37 cellular contexts compared by ENCODE assay signal in the genomic region with DNA sequence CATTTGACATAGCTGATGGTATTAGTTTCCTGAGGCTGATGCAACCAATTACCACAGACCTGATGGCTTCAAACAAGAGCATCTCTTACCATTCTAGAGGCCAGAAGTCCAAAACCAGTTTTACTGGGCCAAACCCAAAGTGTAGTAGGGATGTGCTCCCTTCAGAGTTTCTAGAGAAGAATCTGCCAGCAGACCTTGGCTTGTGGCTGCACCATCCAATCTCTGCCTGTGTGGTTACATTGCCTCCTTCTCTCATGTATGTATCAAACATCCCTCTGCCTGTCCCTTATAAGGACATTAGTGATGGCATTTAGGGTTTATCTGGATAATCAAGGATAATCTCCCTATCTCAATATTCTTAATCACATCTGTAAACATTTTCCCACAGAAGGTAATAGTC. TPM values are rescaled to one million over a fixed set of nuclear protein-coding genes. Genes with fewer than 3 reads are reported as not detected.
DNase-seq lines count a peak whose midpoint lies in the region; ATAC-seq, FAIRE-seq and TF ChIP-seq lines count a peak whose summit lies in the region.
"Had no signal": no experiment of that assay in that cellular context is flagged by ENCODE, and none has a peak within 500 bp of the region (broad histone marks: within the 10 kb centered on the region; RNA-seq: fewer than 3 reads in every experiment).

No MANE protein-coding gene starts in this region.

- no TSS peak for BruUV-seq in HepG2 (replicated peaks; lab: Mats Ljungman, UMichigan)
- BruUV-seq in K562 (replicated peaks; lab: Mats Ljungman, UMichigan), result no TSS peak

- H2AFZ ChIP-seq in HepG2 (ENCODE audit: low read length) (no peak overlapping the region), K562 (ENCODE audit: low read depth, low read length) (no peak overlapping the region)

- ATAC-seq in HepG2 (no peak), right lobe of liver (no peak), K562 (no peak)
- ATAC-seq: A549; CD8-positive, alpha-beta T cell had no signal

- TF ChIP-seq RAD21 in HepG2 (CRISPR knock-in tag; IDR thresholded peaks at IDR 0.05), result no peak
- no peak for TF ChIP-seq RAD21 in K562 (CRISPR knock-in tag; conservative IDR thresholded peaks at IDR 0.05 in 1 of 2, IDR thresholded peaks at IDR 0.05 in 1 of 2)

- H3K4me3 ChIP-seq in HepG2 (replicated peaks in 1 of 3; ENCODE audit: insufficient read depth in 1 of 3, low read depth in 2 of 3, low read length in 3 of 3) (no peak overlapping the region), right lobe of liver (no peak overlapping the region), K562 (no peak overlapping the region), endodermal cell (ENCODE audit: low read length) (peak overlapping the region; percentile 19)
- H3K4me3 ChIP-seq: A549; BLaER1; BLaER1 treated with 17β-estradiol and CSF1 and Interleukin-3, amounts not matched to agents 10 nM and 100 nM had no signal

- CTCF ChIA-PET in HepG2 (lab: Yijun Ruan, JAX; ENCODE audit: low intra/inter-chr PET ratio, low total read pairs) (no interaction called here), K562 (lab: Yijun Ruan, JAX; ENCODE audit: low intra/inter-chr PET ratio) (no interaction called here)

- no peaks in the 10 kb centered on the region for H3K36me3 Mint-ChIP-seq in endodermal cell (ENCODE audit: low read depth)
- H3K36me3 Mint-ChIP-seq: CD14-positive monocyte; CD4-positive, CD25-positive, alpha-beta regulatory T cell had no signal

- TF ChIP-seq CTCF in HepG2 (CRISPR knock-in tag; IDR thresholded peaks at IDR 0.05) (no peak), right lobe of liver (IDR thresholded peaks at IDR 0.05) (no peak), K562 (IDR thresholded peaks at IDR 0.05 in 2 of 3, conservative IDR thresholded peaks at IDR 0.05 in 1 of 3; ENCODE audit: insufficient read depth in 2 of 3, low read depth in 1 of 3, low read length in 3 of 3) (no peak), endodermal cell (conservative IDR thresholded peaks at IDR 0.05) (no peak)

- H3K4me2 ChIP-seq in HepG2 (ENCODE audit: low read depth, low read length) (no peak overlapping the region), K562 (ENCODE audit: insufficient read depth, low read length) (no peak overlapping the region)
- H3K4me2 ChIP-seq: A549; BLaER1; BLaER1 treated with 17β-estradiol and CSF1 and Interleukin-3, amounts not matched to agents 10 nM and 100 nM had no signal

- H3K36me3 ChIP-seq in HepG2 (replicated peaks in 1 of 2; ENCODE audit: control insufficient read depth in 1 of 2, insufficient read depth in 2 of 2, low read length in 2 of 2) (no peaks in the 10 kb centered on the region), right lobe of liver (no peaks in the 10 kb centered on the region), K562 (ENCODE audit: control insufficient read depth, insufficient read depth, low read length) (no peaks in the 10 kb centered on the region), endodermal cell (ENCODE audit: control insufficient read depth, insufficient read depth, low read length) (no peaks in the 10 kb centered on the region)
- H3K36me3 ChIP-seq: BE2C; BLaER1; BLaER1 treated with 17β-estradiol and CSF1 and Interleukin-3, amounts not matched to agents 10 nM and 100 nM had no signal

- H3K9ac ChIP-seq in HepG2 (ENCODE audit: insufficient read depth, low read depth, low read length) (no peak overlapping the region), K562 (ENCODE audit: insufficient read depth in 1 of 2, low read depth in 2 of 2, low read length in 2 of 2) (no peak overlapping the region), endodermal cell (ENCODE audit: extremely low read depth, low read length, poor library complexity, severe bottlenecking) (no peak overlapping the region)
- H3K9ac ChIP-seq: BLaER1; BLaER1 treated with 17β-estradiol and CSF1 and Interleukin-3, amounts not matched to agents 10 nM and 100 nM had no signal

- DNase-seq in NCI-H82 (lab: John Stamatoyannopoulos, UW), result peak; percentile 61
- DNase-seq in NCI-H82 treated with DMSO at 0.1 percent for 48 hours (lab: John Stamatoyannopoulos, UW; ENCODE audit: unreplicated experiment), result no peak
- DNase-seq in HepG2 (ENCODE audit: low spot score), result no peak
- no peak for DNase-seq in right lobe of liver
- no peak for DNase-seq in K562 (ENCODE audit: extremely low read depth in 1 of 4, low spot score in 3 of 4)
- DNase-seq in endodermal cell, result no peak
- no peak for DNase-seq in caudate nucleus (lab: John Stamatoyannopoulos, UW)
- DNase-seq in cerebellar cortex (ENCODE audit: low spot score), result no peak
- DNase-seq: 8988T; ACHN; AML-193; BE2C; C1 segment of cervical spinal cord; Caco-2; Calu3; CD4-positive, alpha-beta memory T cell; CD4-positive, alpha-beta T cell; CD4-positive, CD25-positive, alpha-beta regulatory T cell; CD8-positive, alpha-beta memory T cell; CD8-positive, alpha-beta T cell; COR-L47; DMS 273 treated with DMSO at 0.1 percent for 48 hours; DMS153; DMS53; DMS79; DMS79 treated with DMSO at 0.1 percent for 48 hours; DND-41; EL had no signal

- H3K4me1 Mint-ChIP-seq in endodermal cell, result peaks cover 2% of the 10 kb centered on the region

- no peak overlapping the region for H3K4me3 Mint-ChIP-seq in endodermal cell
- H3K4me3 Mint-ChIP-seq: B cell; CD14-positive monocyte; CD4-positive, alpha-beta memory T cell; CD4-positive, alpha-beta T cell; CD4-positive, CD25-positive, alpha-beta regulatory T cell; CD8-positive, alpha-beta T cell had no signal

- peaks cover 49% of the 10 kb centered on the region for H3K27me3 Mint-ChIP-seq in endodermal cell (ENCODE audit: insufficient read depth)
- H3K27me3 Mint-ChIP-seq: B cell; CD4-positive, alpha-beta memory T cell; CD4-positive, alpha-beta T cell had no signal

- intact Hi-C loops in HepG2 (cut with micrococcal nuclease; ENCODE audit: unreplicated experiment), result no loop called here
- intact Hi-C loops in right lobe of liver (cut with DNase I), result no loop called here
- intact Hi-C loops in K562 (cut with micrococcal nuclease), result no loop called here

- no peak overlapping the region for H3K27ac ChIP-seq in HepG2 (ENCODE audit: extremely low read length, insufficient read depth, low read length)
- H3K27ac ChIP-seq in right lobe of liver, result no peak overlapping the region
- no peak overlapping the region for H3K27ac ChIP-seq in K562 (ENCODE audit: extremely low read depth, low read depth, low read length)
- no peak overlapping the region for H3K27ac ChIP-seq in endodermal cell (ENCODE audit: low read depth, low read length)
- no peak overlapping the region for H3K27ac ChIP-seq in caudate nucleus (ENCODE audit: low read depth, low read length)
- H3K27ac ChIP-seq: 22Rv1; A549; BLaER1; BLaER1 treated with 17β-estradiol and CSF1 and Interleukin-3, amounts not matched to agents 10 nM and 100 nM; C4-2B had no signal

- H3K79me2 ChIP-seq in HepG2 (ENCODE audit: insufficient read depth, low read length) (peaks cover 6% of the 10 kb centered on the region), K562 (ENCODE audit: control insufficient read depth, insufficient read depth, low read length) (peaks cover 6% of the 10 kb centered on the region)

- H3K9me1 ChIP-seq in K562 (ENCODE audit: control insufficient read depth, insufficient read depth, low read length), result no peaks in the 10 kb centered on the region

- H3K9me3 ChIP-seq in HepG2 (ENCODE audit: low read length) (peaks cover 5% of the 10 kb centered on the region; the same call in 1 of the 2 replicates), right lobe of liver (no peaks in the 10 kb centered on the region), K562 (replicated peaks; ENCODE audit: control insufficient read depth, insufficient read depth, low read depth, low read length) (no peaks in the 10 kb centered on the region), endodermal cell (ENCODE audit: control insufficient read depth, low read length) (peaks cover 28% of the 10 kb centered on the region)
- H3K9me3 ChIP-seq: A549, BE2C, Caco-2 had no signal

- POLR2A ChIA-PET in HepG2 (lab: Yijun Ruan, JAX) (no interaction called here), K562 (lab: Yijun Ruan, JAX) (interaction anchor here (0.7 kb wide), 1 partner anchor 196 kb away, joined by 3 read pairs; no protein-coding TSS in a partner anchor)

- in situ Hi-C loops in HepG2 (cut with HindIII; ENCODE audit: extremely low pct_ligation_motif_present, low pct_unique_long_range_greater_than_20kb), result no loop called here
- in situ Hi-C loops in K562 (cut with MboI), result no loop called here

- no peak overlapping the region for H3K27ac Mint-ChIP-seq in endodermal cell
- H3K27ac Mint-ChIP-seq: B cell; CD4-positive, alpha-beta memory T cell; CD4-positive, alpha-beta T cell; CD4-positive, CD25-positive, alpha-beta regulatory T cell; CD8-positive, alpha-beta memory T cell; CD8-positive, alpha-beta T cell had no signal

- no peak for FAIRE-seq in HepG2 (lab: Jason Lieb, UNC)
- no peak for FAIRE-seq in K562 (lab: Jason Lieb, UNC)
- FAIRE-seq: A204.1, A549, D721Med had no signal

- H3K27me3 ChIP-seq in HepG2 (ENCODE audit: control insufficient read depth in 1 of 2, insufficient read depth in 2 of 2, low read length in 2 of 2), result no peaks in the 10 kb centered on the region; a peak in 2 of 5 replicates
- H3K27me3 ChIP-seq in right lobe of liver, result no peaks in the 10 kb centered on the region
- H3K27me3 ChIP-seq in K562 (ENCODE audit: control insufficient read depth in 2 of 2, insufficient read depth in 2 of 2, low read length in 2 of 2), result no peaks in the 10 kb centered on the region
- peaks cover 38% of the 10 kb centered on the region for H3K27me3 ChIP-seq in endodermal cell (ENCODE audit: control insufficient read depth, insufficient read depth, low read length, poor library complexity, severe bottlenecking)
- H3K27me3 ChIP-seq: BE2C; BLaER1; BLaER1 treated with 17β-estradiol and CSF1 and Interleukin-3, amounts not matched to agents 10 nM and 100 nM had no signal

- peaks cover 14% of the 10 kb centered on the region for H3K9me3 Mint-ChIP-seq in endodermal cell
- H3K9me3 Mint-ChIP-seq: CD14-positive monocyte; CD4-positive, alpha-beta T cell had no signal

- peaks cover 13% of the 10 kb centered on the region; the same call in 1 of the 2 replicates for H3K4me1 ChIP-seq in HepG2 (ENCODE audit: insufficient read depth, low read length)
- no peaks in the 10 kb centered on the region for H3K4me1 ChIP-seq in right lobe of liver
- no peaks in the 10 kb centered on the region; a peak in 1 of 5 replicates for H3K4me1 ChIP-seq in K562 (replicated peaks in 1 of 2; ENCODE audit: control insufficient read depth in 2 of 2, insufficient read depth in 2 of 2, low read length in 2 of 2)
- no peaks in the 10 kb centered on the region for H3K4me1 ChIP-seq in endodermal cell (ENCODE audit: control insufficient read depth, insufficient read depth, low read length)
- H3K4me1 ChIP-seq: A549, BE2C, BLaER1, Caco-2 had no signal

- no peak for TF ChIP-seq EP300 in HepG2 (IDR thresholded peaks at IDR 0.05; ENCODE audit: low read depth in 2 of 2, low read length in 2 of 2)
- TF ChIP-seq EP300 in HepG2 (CRISPR knock-in tag; IDR thresholded peaks at IDR 0.05; ENCODE audit: borderline replicate concordance), result no peak
- no peak for TF ChIP-seq EP300 in K562 (IDR thresholded peaks at IDR 0.05; ENCODE audit: low read length)

- no peak for TF ChIP-seq POLR2A in HepG2 (IDR thresholded peaks at IDR 0.05; ENCODE audit: insufficient read depth in 1 of 2, low read depth in 2 of 2, low read length in 2 of 2)
- no peak for TF ChIP-seq POLR2A in right lobe of liver (IDR thresholded peaks at IDR 0.05)
- TF ChIP-seq POLR2A in K562 (conservative IDR thresholded peaks at IDR 0.05), result no peak

- no peaks in the 10 kb centered on the region for H4K20me1 ChIP-seq in HepG2 (ENCODE audit: insufficient read depth, low read length)
- H4K20me1 ChIP-seq in K562 (replicated peaks; ENCODE audit: control insufficient read depth, insufficient read depth, low read length), result no peaks in the 10 kb centered on the region
- H4K20me1 ChIP-seq: BLaER1 treated with 17β-estradiol and CSF1 and Interleukin-3, amounts not matched to agents 10 nM and 100 nM had no signal

RNA-seq across cellular contexts. Expression of a gene that starts 4.5 kb away (rescaled TPM):
- 54.6 and 80.8 TPM in 2 replicates for total RNA-seq in HepG2 (2016; rRNA removed; fragmentation: Illumina TruSeq; extraction: Trizol)
- total RNA-seq in HepG2 (2016; cell fraction: cytosol; rRNA removed; fragmentation: Illumina TruSeq; extraction: Trizol; ENCODE audit: low read depth), result 13.0 and 15.2 TPM in 2 replicates
- total RNA-seq in HepG2 (2016; cell fraction: insoluble cytoplasmic fraction; rRNA removed; fragmentation: Illumina TruSeq; extraction: Trizol), result 59.4 and 85.2 TPM in 2 replicates
- total RNA-seq in HepG2 (2016; cell fraction: membrane; rRNA removed; fragmentation: Illumina TruSeq; extraction: Trizol), result 21.7 and 25.5 TPM in 2 replicates
- 45.4 and 52.3 TPM in 2 replicates for total RNA-seq in HepG2 (2016; cell fraction: nucleus; rRNA removed; fragmentation: Illumina TruSeq; extraction: Trizol)
- 36.4 and 49.8 TPM in 2 replicates for polyA plus RNA-seq in HepG2 (2011; rRNA removed)
- polyA plus RNA-seq in HepG2 (2011; cell fraction: cytosol; rRNA removed), result 26.3 and 29.3 TPM in 2 replicates
- 27.6 and 33.0 TPM in 2 replicates for polyA plus RNA-seq in HepG2 (2011; cell fraction: nucleus; rRNA removed)
- polyA plus RNA-seq in HepG2 (2012), result 40.3 and 60.6 TPM in 2 replicates
- 9.1 and 11.0 TPM in 2 replicates for polyA plus RNA-seq in HepG2 (2016; cell fraction: cytosol; fragmentation: Illumina TruSeq; extraction: Trizol; ENCODE audit: low read depth)
- 115 and 135 TPM in 2 replicates for polyA plus RNA-seq in HepG2 (2016; cell fraction: insoluble cytoplasmic fraction; fragmentation: Illumina TruSeq; extraction: Trizol; ENCODE audit: low read depth)
- polyA plus RNA-seq in HepG2 (2016; cell fraction: membrane; fragmentation: Illumina TruSeq; extraction: Trizol; ENCODE audit: low read depth), result 21.0 and 25.0 TPM in 2 replicates
- polyA plus RNA-seq in HepG2 (2016; cell fraction: nucleus; fragmentation: Illumina TruSeq; extraction: Trizol; ENCODE audit: insufficient read depth, low read depth), result 62.9 and 71.3 TPM in 2 replicates
- polyA minus RNA-seq in HepG2 (2011; rRNA and poly(A)+ RNA removed; ENCODE audit: low replicate concordance), result 4.8 and 7.2 TPM in 2 replicates
- polyA minus RNA-seq in HepG2 (2011; cell fraction: cytosol; rRNA and poly(A)+ RNA removed), result 23.3 and 24.0 TPM in 2 replicates
- polyA minus RNA-seq in HepG2 (2011; cell fraction: nucleus; rRNA and poly(A)+ RNA removed), result 32.4 and 45.5 TPM in 2 replicates
- total RNA-seq in right lobe of liver, result 10 to 100 TPM; 12.1 to 37.7 (median 17.2) TPM
- total RNA-seq in K562 (2011; cell fraction: chromatin; rRNA removed; ENCODE audit: low replicate concordance), result 13.8 and 44.5 TPM in 2 replicates
- 11.0 and 12.1 TPM in 2 replicates for total RNA-seq in K562 (2011; cell fraction: nucleolus; rRNA removed)
- total RNA-seq in K562 (2011; cell fraction: nucleoplasm; rRNA removed), result 18.8 and 21.3 TPM in 2 replicates
- total RNA-seq in K562 (2014; rRNA removed), result 56.9 and 74.2 TPM in 2 replicates
- 58.7 and 59.8 TPM in 2 replicates for total RNA-seq in K562 (2014; rRNA removed; fragmentation: Illumina TruSeq; extraction: Trizol)
- total RNA-seq in K562 (2015; rRNA removed; fragmentation: Illumina TruSeq; extraction: Trizol), result 65.4 and 70.8 TPM in 2 replicates
- total RNA-seq in K562 (2021), result 61.0 and 61.5 TPM in 2 replicates
- polyA plus RNA-seq in K562 (2011; rRNA removed), result 38.3 and 65.7 TPM in 2 replicates
- 15.3 and 17.6 TPM in 2 replicates for polyA plus RNA-seq in K562 (2011; cell fraction: cytosol; rRNA removed)
- 12.4 and 13.8 TPM in 2 replicates for polyA plus RNA-seq in K562 (2011; cell fraction: nucleus; rRNA removed)
- 36.3 and 42.8 TPM in 2 replicates for polyA plus RNA-seq in K562 (2012)
- 88.9 and 93.4 TPM in 2 replicates for polyA plus RNA-seq in K562 (2014; fragmentation: Illumina TruSeq; extraction: Trizol)
- polyA plus RNA-seq in K562 (2014; fragmentation: Nextera tagmentation; extraction: Ambion mirVana), result 10 to 100 TPM; 29.2 to 33.7 TPM
- 72.7 and 102 TPM in 2 replicates for polyA plus RNA-seq in K562 (2014; rRNA removed)
- 16.0 and 24.7 TPM in 2 replicates for polyA minus RNA-seq in K562 (2011; rRNA and poly(A)+ RNA removed)
- polyA minus RNA-seq in K562 (2011; cell fraction: cytosol; rRNA and poly(A)+ RNA removed), result 13.7 and 15.2 TPM in 2 replicates
- polyA minus RNA-seq in K562 (2011; cell fraction: nucleus; rRNA and poly(A)+ RNA removed), result 9.3 and 13.1 TPM in 2 replicates
- total RNA-seq in endodermal cell, result 10 to 100 TPM; 56.2 to 64.9 TPM
- 58.2 TPM for polyA plus RNA-seq in endodermal cell (2013, experiment 1 of 2)
- 53.0 TPM for polyA plus RNA-seq in endodermal cell (2013, experiment 2 of 2)

RNA-seq across cellular contexts. Expression of a gene that starts 25.6 kb away (rescaled TPM):
- total RNA-seq in HepG2 (2016; rRNA removed; fragmentation: Illumina TruSeq; extraction: Trizol) (6.4 and 7.7 TPM in 2 replicates), right lobe of liver (10 to 100 TPM in 1 of 6 experiments, 1 to 10 TPM in 5; 3.5 to 13.1 (median 4.3) TPM), K562 (2014; rRNA removed) (7.6 and 7.9 TPM in 2 replicates), K562 (2014; rRNA removed; fragmentation: Illumina TruSeq; extraction: Trizol) (8.3 and 9.1 TPM in 2 replicates), K562 (2015; rRNA removed; fragmentation: Illumina TruSeq; extraction: Trizol) (6.7 and 7.1 TPM in 2 replicates), K562 (2021) (13.4 and 19.8 TPM in 2 replicates), endodermal cell (1 to 10 TPM in 1 of 2 donors, under 1 TPM in 1; 0.73 to 5.5 TPM)
- 0.61 and 2.0 TPM in 2 replicates for total RNA-seq in HepG2 (2016; cell fraction: cytosol; rRNA removed; fragmentation: Illumina TruSeq; extraction: Trizol; ENCODE audit: low read depth)
- total RNA-seq in HepG2 (2016; cell fraction: insoluble cytoplasmic fraction; rRNA removed; fragmentation: Illumina TruSeq; extraction: Trizol), result 6.1 and 7.8 TPM in 2 replicates
- 3.1 and 3.6 TPM in 2 replicates for total RNA-seq in HepG2 (2016; cell fraction: membrane; rRNA removed; fragmentation: Illumina TruSeq; extraction: Trizol)
- total RNA-seq in HepG2 (2016; cell fraction: nucleus; rRNA removed; fragmentation: Illumina TruSeq; extraction: Trizol), result 11.9 and 13.4 TPM in 2 replicates
- polyA plus RNA-seq in HepG2 (2011; rRNA removed) (12.0 and 14.9 TPM in 2 replicates), K562 (2011; rRNA removed) (26.7 and 35.9 TPM in 2 replicates), K562 (2014; fragmentation: Illumina TruSeq; extraction: Trizol) (11.5 and 13.0 TPM in 2 replicates), K562 (2014; fragmentation: Nextera tagmentation; extraction: Ambion mirVana) (10 to 100 TPM in 1 of 2 experiments, 1 to 10 TPM in 1; 9.0 to 11.0 TPM), K562 (2014; rRNA removed) (13.2 and 15.6 TPM in 2 replicates)
- polyA plus RNA-seq in HepG2 (2011; cell fraction: cytosol; rRNA removed), result 5.2 and 7.3 TPM in 2 replicates
- polyA plus RNA-seq in HepG2 (2011; cell fraction: nucleus; rRNA removed), result 15.4 and 18.9 TPM in 2 replicates
- polyA plus RNA-seq in HepG2 (2012), result 6.1 and 8.3 TPM in 2 replicates
- 0.19 and 0.38 TPM in 2 replicates for polyA plus RNA-seq in HepG2 (2016; cell fraction: cytosol; fragmentation: Illumina TruSeq; extraction: Trizol; ENCODE audit: low read depth)
- 5.4 and 6.9 TPM in 2 replicates for polyA plus RNA-seq in HepG2 (2016; cell fraction: insoluble cytoplasmic fraction; fragmentation: Illumina TruSeq; extraction: Trizol; ENCODE audit: low read depth)
- 1.2 and 1.5 TPM in 2 replicates for polyA plus RNA-seq in HepG2 (2016; cell fraction: membrane; fragmentation: Illumina TruSeq; extraction: Trizol; ENCODE audit: low read depth)
- 14.2 and 17.0 TPM in 2 replicates for polyA plus RNA-seq in HepG2 (2016; cell fraction: nucleus; fragmentation: Illumina TruSeq; extraction: Trizol; ENCODE audit: insufficient read depth, low read depth)
- polyA minus RNA-seq in HepG2 (2011; rRNA and poly(A)+ RNA removed; ENCODE audit: low replicate concordance), result 5.8 and 5.9 TPM in 2 replicates
- 7.4 and 8.8 TPM in 2 replicates for polyA minus RNA-seq in HepG2 (2011; cell fraction: cytosol; rRNA and poly(A)+ RNA removed)
- polyA minus RNA-seq in HepG2 (2011; cell fraction: nucleus; rRNA and poly(A)+ RNA removed), result 22.0 and 25.4 TPM in 2 replicates
- 26.7 and 49.0 TPM in 2 replicates for total RNA-seq in K562 (2011; cell fraction: chromatin; rRNA removed; ENCODE audit: low replicate concordance)
- total RNA-seq in K562 (2011; cell fraction: nucleolus; rRNA removed), result 16.5 and 18.2 TPM in 2 replicates
- 38.7 and 66.3 TPM in 2 replicates for total RNA-seq in K562 (2011; cell fraction: nucleoplasm; rRNA removed)
- 10.5 and 14.7 TPM in 2 replicates for polyA plus RNA-seq in K562 (2011; cell fraction: cytosol; rRNA removed)
- 49.2 and 59.8 TPM in 2 replicates for polyA plus RNA-seq in K562 (2011; cell fraction: nucleus; rRNA removed)
- polyA plus RNA-seq in K562 (2012), result 8.5 and 11.4 TPM in 2 replicates
- polyA minus RNA-seq in K562 (2011; rRNA and poly(A)+ RNA removed), result 18.7 and 32.2 TPM in 2 replicates
- 7.8 and 13.7 TPM in 2 replicates for polyA minus RNA-seq in K562 (2011; cell fraction: cytosol; rRNA and poly(A)+ RNA removed)
- polyA minus RNA-seq in K562 (2011; cell fraction: nucleus; rRNA and poly(A)+ RNA removed), result 24.8 and 26.5 TPM in 2 replicates
- 5.1 TPM for polyA plus RNA-seq in endodermal cell (2013, experiment 1 of 2)
- polyA plus RNA-seq in endodermal cell (2013, experiment 2 of 2), result 6.1 TPM

RNA-seq across cellular contexts. Expression of a gene that starts 59.8 kb away (rescaled TPM):
- total RNA-seq in HepG2 (2016; rRNA removed; fragmentation: Illumina TruSeq; extraction: Trizol) (18.7 and 24.0 TPM in 2 replicates), right lobe of liver (10 to 100 TPM in 2 of 6 experiments, 1 to 10 TPM in 4; 5.8 to 11.4 (median 6.8) TPM), K562 (2014; rRNA removed) (15.2 and 20.9 TPM in 2 replicates), K562 (2014; rRNA removed; fragmentation: Illumina TruSeq; extraction: Trizol) (20.0 and 21.8 TPM in 2 replicates), K562 (2015; rRNA removed; fragmentation: Illumina TruSeq; extraction: Trizol) (13.4 and 15.0 TPM in 2 replicates), K562 (2021) (18.6 and 18.7 TPM in 2 replicates), endodermal cell (10 to 100 TPM; 19.7 to 25.5 TPM)
- 4.9 and 5.0 TPM in 2 replicates for total RNA-seq in HepG2 (2016; cell fraction: cytosol; rRNA removed; fragmentation: Illumina TruSeq; extraction: Trizol; ENCODE audit: low read depth)
- 19.7 and 21.7 TPM in 2 replicates for total RNA-seq in HepG2 (2016; cell fraction: insoluble cytoplasmic fraction; rRNA removed; fragmentation: Illumina TruSeq; extraction: Trizol)
- total RNA-seq in HepG2 (2016; cell fraction: membrane; rRNA removed; fragmentation: Illumina TruSeq; extraction: Trizol), result 16.6 and 19.2 TPM in 2 replicates
- total RNA-seq in HepG2 (2016; cell fraction: nucleus; rRNA removed; fragmentation: Illumina TruSeq; extraction: Trizol), result 19.6 and 26.0 TPM in 2 replicates
- polyA plus RNA-seq in HepG2 (2011; rRNA removed) (13.3 and 24.0 TPM in 2 replicates), K562 (2011; rRNA removed) (19.3 and 27.3 TPM in 2 replicates), K562 (2014; fragmentation: Illumina TruSeq; extraction: Trizol) (21.3 and 26.2 TPM in 2 replicates), K562 (2014; fragmentation: Nextera tagmentation; extraction: Ambion mirVana) (1 to 10 TPM; 7.0 to 8.1 TPM), K562 (2014; rRNA removed) (15.4 and 18.1 TPM in 2 replicates)
- 6.6 and 11.0 TPM in 2 replicates for polyA plus RNA-seq in HepG2 (2011; cell fraction: cytosol; rRNA removed)
- polyA plus RNA-seq in HepG2 (2011; cell fraction: nucleus; rRNA removed), result 6.5 and 10.4 TPM in 2 replicates
- 13.2 and 20.8 TPM in 2 replicates for polyA plus RNA-seq in HepG2 (2012)
- polyA plus RNA-seq in HepG2 (2016; cell fraction: cytosol; fragmentation: Illumina TruSeq; extraction: Trizol; ENCODE audit: low read depth), result 3.7 and 4.0 TPM in 2 replicates
- 28.8 and 30.2 TPM in 2 replicates for polyA plus RNA-seq in HepG2 (2016; cell fraction: insoluble cytoplasmic fraction; fragmentation: Illumina TruSeq; extraction: Trizol; ENCODE audit: low read depth)
- polyA plus RNA-seq in HepG2 (2016; cell fraction: membrane; fragmentation: Illumina TruSeq; extraction: Trizol; ENCODE audit: low read depth), result 15.5 and 15.6 TPM in 2 replicates
- polyA plus RNA-seq in HepG2 (2016; cell fraction: nucleus; fragmentation: Illumina TruSeq; extraction: Trizol; ENCODE audit: insufficient read depth, low read depth), result 30.9 and 40.5 TPM in 2 replicates
- 3.9 and 9.7 TPM in 2 replicates for polyA minus RNA-seq in HepG2 (2011; rRNA and poly(A)+ RNA removed; ENCODE audit: low replicate concordance)
- 10.1 and 12.1 TPM in 2 replicates for polyA minus RNA-seq in HepG2 (2011; cell fraction: cytosol; rRNA and poly(A)+ RNA removed)
- polyA minus RNA-seq in HepG2 (2011; cell fraction: nucleus; rRNA and poly(A)+ RNA removed), result 15.8 and 18.9 TPM in 2 replicates
- 10.8 and 41.5 TPM in 2 replicates for total RNA-seq in K562 (2011; cell fraction: chromatin; rRNA removed; ENCODE audit: low replicate concordance)
- total RNA-seq in K562 (2011; cell fraction: nucleolus; rRNA removed), result 5.8 and 8.2 TPM in 2 replicates
- total RNA-seq in K562 (2011; cell fraction: nucleoplasm; rRNA removed), result 15.5 and 33.4 TPM in 2 replicates
- 6.4 and 14.0 TPM in 2 replicates for polyA plus RNA-seq in K562 (2011; cell fraction: cytosol; rRNA removed)
- polyA plus RNA-seq in K562 (2011; cell fraction: nucleus; rRNA removed), result 5.9 and 9.6 TPM in 2 replicates
- 14.6 and 16.4 TPM in 2 replicates for polyA plus RNA-seq in K562 (2012)
- 20.2 and 29.6 TPM in 2 replicates for polyA minus RNA-seq in K562 (2011; rRNA and poly(A)+ RNA removed)
- 7.8 and 13.7 TPM in 2 replicates for polyA minus RNA-seq in K562 (2011; cell fraction: cytosol; rRNA and poly(A)+ RNA removed)
- 5.1 TPM in 2 replicates for polyA minus RNA-seq in K562 (2011; cell fraction: nucleus; rRNA and poly(A)+ RNA removed)
- 24.0 TPM for polyA plus RNA-seq in endodermal cell (2013, experiment 1 of 2)
- 22.6 TPM for polyA plus RNA-seq in endodermal cell (2013, experiment 2 of 2)
